14 cellular contexts compared by ENCODE assay signal in the genomic region with DNA sequence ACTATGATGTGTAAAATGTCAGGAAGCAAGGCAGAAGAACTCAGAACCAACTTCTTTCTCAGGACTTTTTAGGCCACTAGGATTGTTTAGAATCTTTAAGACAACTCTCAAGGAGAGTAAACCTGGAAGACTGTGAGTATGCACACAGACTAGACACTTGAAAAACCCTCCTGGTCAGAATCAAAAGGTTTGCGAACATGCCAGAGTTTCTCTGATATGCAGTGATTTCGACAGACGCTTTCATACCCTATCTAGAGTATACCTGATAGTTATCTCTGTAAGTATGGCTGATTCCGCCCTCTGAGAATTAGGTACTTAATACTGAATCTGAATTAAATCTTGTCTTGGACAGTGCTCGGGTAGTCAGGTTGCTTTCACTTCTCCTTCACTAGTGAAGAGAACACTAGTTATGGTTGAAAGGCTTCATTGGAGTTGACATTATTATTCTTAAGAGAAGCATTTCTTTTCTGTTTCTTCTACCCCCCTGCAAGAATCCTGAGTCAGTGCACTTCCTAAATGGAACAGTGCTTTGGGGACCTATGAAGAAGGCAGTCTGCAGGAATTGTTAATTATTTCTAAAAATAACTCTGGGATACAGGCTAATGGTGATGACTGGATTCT.
DNase-seq lines count a peak whose midpoint lies in the region; ATAC-seq and TF ChIP-seq lines count a peak whose summit lies in the region.
"Had no signal": no experiment of that assay in that cellular context is flagged by ENCODE, and none has a peak within 500 bp of the region (broad histone marks: within the 10 kb centered on the region; RNA-seq: fewer than 3 reads in every experiment).

No MANE protein-coding gene starts in this region.

- TF ChIP-seq CTCF in epithelial cell of proximal tubule (conservative IDR thresholded peaks at IDR 0.05; ENCODE audit: low read depth, low read length) (no peak), osteocyte (IDR thresholded peaks at IDR 0.05) (no peak)

- H3K4me3 ChIP-seq in epithelial cell of proximal tubule (ENCODE audit: low read depth, low read length): peak overlapping the region; percentile 22
- H3K4me3 ChIP-seq: esophagus muscularis mucosa had no signal

- DNase-seq in EL: peak; percentile 42
- DNase-seq in M059J (ENCODE audit: low read depth): peak; percentile 70
- peak; percentile 63 for DNase-seq in epithelial cell of proximal tubule (ENCODE audit: low read depth)
- no peak for DNase-seq in osteocyte (ENCODE audit: extremely low spot score, unreplicated experiment)
- no peak for DNase-seq in NK-92 (lab: John Stamatoyannopoulos, UW; ENCODE audit: unreplicated experiment)
- no peak for DNase-seq in NCI-H526 (lab: John Stamatoyannopoulos, UW)
- DNase-seq in activated CD8-positive, alpha-beta memory T cell treated with anti-CD3 and anti-CD28 coated beads for 24 hours: no peak
- DNase-seq: DND-41; NCI-H82; stimulated activated CD4-positive, alpha-beta T cell treated with anti-CD3 and anti-CD28 coated beads, Interleukin-1b, Interleukin-23, amount 100 ng/mL, for 48 hours had no signal

- H3K4me3 Mint-ChIP-seq in osteocyte (ENCODE audit: unreplicated experiment): peak overlapping the region; percentile 37
- H3K4me3 Mint-ChIP-seq: activated naive CD4-positive, alpha-beta T cell treated with anti-CD3 and anti-CD28 coated beads, Interleukin-2, amount 50 U/mL, for 24 hours; mesothelial cell of epicardium had no signal

- peaks cover 38% of the 10 kb centered on the region for H3K4me1 Mint-ChIP-seq in osteocyte (ENCODE audit: unreplicated experiment)

- H3K36me3 Mint-ChIP-seq in osteocyte (ENCODE audit: unreplicated experiment): peaks cover 7% of the 10 kb centered on the region

- peak overlapping the region; percentile 59 for H3K27ac Mint-ChIP-seq in osteocyte (ENCODE audit: unreplicated experiment)
- H3K27ac Mint-ChIP-seq: activated naive CD4-positive, alpha-beta T cell treated with anti-CD3 and anti-CD28 coated beads, Interleukin-2, amount 50 U/mL, for 24 hours had no signal

- no peak for ATAC-seq in GM19328 (IDR thresholded peaks at IDR 0.05; ENCODE audit: unreplicated experiment)

- H3K27me3 Mint-ChIP-seq in osteocyte (ENCODE audit: unreplicated experiment): no peaks in the 10 kb centered on the region
- H3K27me3 Mint-ChIP-seq: activated naive CD4-positive, alpha-beta T cell treated with anti-CD3 and anti-CD28 coated beads, Interleukin-2, amount 50 U/mL, for 24 hours had no signal

- no peaks in the 10 kb centered on the region for H3K9me3 Mint-ChIP-seq in osteocyte (ENCODE audit: unreplicated experiment)
- H3K9me3 Mint-ChIP-seq: activated naive CD4-positive, alpha-beta T cell treated with anti-CD3 and anti-CD28 coated beads, Interleukin-2, amount 50 U/mL, for 24 hours; mesothelial cell of epicardium had no signal

Comparison
In these comparisons a context has a peak if more than half of its experiments do, and no peak if none do; other contexts are left out.
1. DNase-seq: peak in EL (single experiment), M059J (single experiment) and epithelial cell of proximal tubule (single experiment); none in osteocyte (single experiment), NK-92 (single experiment), NCI-H526 (0 of 2) and activated CD8-positive, alpha-beta memory T cell treated with anti-CD3 and anti-CD28 coated beads for 24 hours (single experiment).